ENCODE assay signal across 7 cellular contexts in genomic region chr15:26045516-26045915, GRCh38.
"Had no signal": no experiment of that assay in that cellular context is flagged by ENCODE, and none has a peak within 500 bp of the region (broad histone marks: within the 10 kb centered on the region; RNA-seq: fewer than 3 reads in every experiment).

No MANE protein-coding gene starts in this region.

- H3K27ac ChIP-seq: HL-60 had no signal

- H3K4me3 Mint-ChIP-seq: IgD-negative memory B cell had no signal

- H3K36me3 Mint-ChIP-seq: IgD-negative memory B cell had no signal

- DNase-seq: IMR-90, KBM-7, KG1 had no signal

- H3K4me1 Mint-ChIP-seq: IgD-negative memory B cell had no signal

- H3K27ac Mint-ChIP-seq: IgD-negative memory B cell had no signal

- H3K4me3 ChIP-seq: K562 had no signal

- H3K27me3 Mint-ChIP-seq: IgD-negative memory B cell had no signal

- ATAC-seq: HepG2, K562 had no signal
